In the genomic region with DNA sequence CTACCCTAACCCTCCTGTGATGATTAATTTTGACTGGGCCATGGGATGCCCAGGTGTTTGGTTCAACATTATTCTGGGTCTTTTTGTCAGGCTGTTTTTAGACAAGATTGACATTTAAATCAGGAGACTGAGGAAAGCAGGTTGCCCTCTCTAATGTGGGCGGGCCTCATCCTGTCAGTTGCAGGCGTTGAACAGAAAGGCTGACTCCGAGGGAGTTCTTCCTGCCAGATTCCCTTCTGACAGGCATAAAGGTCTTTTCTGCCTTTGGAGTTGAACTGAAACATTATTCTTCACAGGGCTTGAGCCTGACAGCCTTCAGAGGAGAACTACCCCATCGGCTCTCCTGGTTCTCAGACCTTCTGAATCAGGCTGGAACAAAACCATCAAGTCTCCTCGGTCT, we compare ENCODE assay signal across 1 cellular context.
A peak's percentile ranks its signal among the peaks of the same experiment; 100 is the strongest.
TF ChIP-seq lines count a peak whose summit lies in the region.

No MANE protein-coding gene starts in this region.

TF ChIP-seq in HepG2, 621 proteins besides CTCF, POLR2A, EP300 and RAD21:
- TF ChIP-seq MYNN (CRISPR knock-in tag; IDR thresholded peaks at IDR 0.05; ENCODE audit: low read depth) (no peak), ZNF576 (CRISPR knock-in tag; IDR thresholded peaks at IDR 0.05) (no peak), SAP130 (CRISPR knock-in tag; IDR thresholded peaks at IDR 0.05; ENCODE audit: low read depth) (peak; percentile 19; the same call in 1 of the 2 replicates)
TF ChIP-seq in HepG2: peak in this region for 1.
